Comparison of ENCODE assay signal across 1 cellular context in genomic region chr11:96221244-96222070, GRCh38.
TF ChIP-seq lines count a peak whose summit lies in the region.

No MANE protein-coding gene starts in this region.

TF ChIP-seq in K562, 482 proteins besides CTCF, POLR2A, EP300 and RAD21:
- TF ChIP-seq KLF16 (IDR thresholded peaks at IDR 0.05) (no peak), ZNF384 (IDR thresholded peaks at IDR 0.05; ENCODE audit: low read depth, low read length) (peak; percentile 55)
- TF ChIP-seq, protein P1, sequence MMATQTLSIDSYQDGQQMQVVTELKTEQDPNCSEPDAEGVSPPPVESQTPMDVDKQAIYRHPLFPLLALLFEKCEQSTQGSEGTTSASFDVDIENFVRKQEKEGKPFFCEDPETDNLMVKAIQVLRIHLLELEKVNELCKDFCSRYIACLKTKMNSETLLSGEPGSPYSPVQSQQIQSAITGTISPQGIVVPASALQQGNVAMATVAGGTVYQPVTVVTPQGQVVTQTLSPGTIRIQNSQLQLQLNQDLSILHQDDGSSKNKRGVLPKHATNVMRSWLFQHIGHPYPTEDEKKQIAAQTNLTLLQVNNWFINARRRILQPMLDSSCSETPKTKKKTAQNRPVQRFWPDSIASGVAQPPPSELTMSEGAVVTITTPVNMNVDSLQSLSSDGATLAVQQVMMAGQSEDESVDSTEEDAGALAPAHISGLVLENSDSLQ (IDR thresholded peaks at IDR 0.05): peak; percentile 9; the same call in 1 of the 2 replicates
